In genomic region chr10:53827261-53827660, GRCh38 we compare ENCODE assay signal across 8 cellular contexts.
"Had no signal": no experiment of that assay in that cellular context is flagged by ENCODE, and none has a peak within 500 bp of the region (broad histone marks: within the 10 kb centered on the region; RNA-seq: fewer than 3 reads in every experiment).

No MANE protein-coding gene starts in this region.

- H3K4me2 ChIP-seq: GM23338 had no signal

- ATAC-seq: GM23338, HCT116 had no signal

- H3K36me3 ChIP-seq: HAP-1 had no signal

- H3K4me1 ChIP-seq: HAP-1 had no signal

- H3K9ac ChIP-seq: GM23248 had no signal

- H3K9me3 ChIP-seq: HAP-1 had no signal

- H3K4me3 ChIP-seq: GM23248, GM23338, HAP-1 had no signal

- DNase-seq: GM23248, GOT3, H9, HCEC 1CT, HFFc6 had no signal

- H2AFZ ChIP-seq: GM23248, GM23338 had no signal

- H3K27ac ChIP-seq: GM23248 had no signal
